22 cellular contexts compared by ENCODE assay signal in genomic region chr17:29630630-29631193, GRCh38. TPM values are rescaled to one million over a fixed set of nuclear protein-coding genes. Genes with fewer than 3 reads are reported as not detected.
DNase-seq lines count a peak whose midpoint lies in the region; ATAC-seq, FAIRE-seq and TF ChIP-seq lines count a peak whose summit lies in the region.
"Had no signal": no experiment of that assay in that cellular context is flagged by ENCODE, and none has a peak within 500 bp of the region (broad histone marks: within the 10 kb centered on the region; RNA-seq: fewer than 3 reads in every experiment).

No MANE protein-coding gene starts in this region.

- H3K9me3 ChIP-seq in A549 = no peaks in the 10 kb centered on the region
- no peaks in the 10 kb centered on the region for H3K9me3 ChIP-seq in psoas muscle
- H3K9me3 ChIP-seq: BLaER1 treated with 17β-estradiol and CSF1 and Interleukin-3, amounts not matched to agents 10 nM and 100 nM had no signal

- TF ChIP-seq POLR2A in A549 (IDR thresholded peaks at IDR 0.05; ENCODE audit: low read length) = no peak

- H3K27ac Mint-ChIP-seq in activated CD8-positive, alpha-beta T cell treated with anti-CD3 and anti-CD28 coated beads for 36 hours = peak overlapping the region; percentile 58
- no peak overlapping the region for H3K27ac Mint-ChIP-seq in activated CD8-positive, alpha-beta T cell treated with anti-CD3 and anti-CD28 coated beads, Interleukin-2, amount 10 ng/mL, durations not matched to agents 7 days and 5 days
- peak overlapping the region; percentile 44 for H3K27ac Mint-ChIP-seq in activated naive CD8-positive, alpha-beta T cell treated with anti-CD3 and anti-CD28 coated beads, Interleukin-2, amount 50 U/mL, for 24 hours

- TF ChIP-seq CTCF in activated CD8-positive, alpha-beta T cell treated with anti-CD3 and anti-CD28 coated beads for 36 hours (IDR thresholded peaks at IDR 0.05) = no peak
- no peak for TF ChIP-seq CTCF in A549 (IDR thresholded peaks at IDR 0.05)
- no peak for TF ChIP-seq CTCF in psoas muscle (IDR thresholded peaks at IDR 0.05)

- H3K4me1 Mint-ChIP-seq in activated CD8-positive, alpha-beta T cell treated with anti-CD3 and anti-CD28 coated beads for 36 hours (ENCODE audit: low read depth) = peaks cover 40% of the 10 kb centered on the region
- peaks cover 38% of the 10 kb centered on the region for H3K4me1 Mint-ChIP-seq in activated CD8-positive, alpha-beta T cell treated with anti-CD3 and anti-CD28 coated beads, Interleukin-2, amount 10 ng/mL, durations not matched to agents 7 days and 5 days (ENCODE audit: low read depth)
- peaks cover 38% of the 10 kb centered on the region for H3K4me1 Mint-ChIP-seq in activated naive CD8-positive, alpha-beta T cell treated with anti-CD3 and anti-CD28 coated beads, Interleukin-2, amount 50 U/mL, for 24 hours

- H3K4me3 Mint-ChIP-seq in activated CD8-positive, alpha-beta T cell treated with anti-CD3 and anti-CD28 coated beads for 36 hours = no peak overlapping the region
- no peak overlapping the region for H3K4me3 Mint-ChIP-seq in activated CD8-positive, alpha-beta T cell treated with anti-CD3 and anti-CD28 coated beads, Interleukin-2, amount 10 ng/mL, durations not matched to agents 7 days and 5 days
- H3K4me3 Mint-ChIP-seq in activated naive CD8-positive, alpha-beta T cell treated with anti-CD3 and anti-CD28 coated beads, Interleukin-2, amount 50 U/mL, for 24 hours = no peak overlapping the region

- H3K27me3 Mint-ChIP-seq in activated CD8-positive, alpha-beta T cell treated with anti-CD3 and anti-CD28 coated beads for 36 hours = no peaks in the 10 kb centered on the region
- H3K27me3 Mint-ChIP-seq in activated CD8-positive, alpha-beta T cell treated with anti-CD3 and anti-CD28 coated beads, Interleukin-2, amount 10 ng/mL, durations not matched to agents 7 days and 5 days (ENCODE audit: low read depth) = no peaks in the 10 kb centered on the region
- H3K27me3 Mint-ChIP-seq in activated naive CD8-positive, alpha-beta T cell treated with anti-CD3 and anti-CD28 coated beads, Interleukin-2, amount 50 U/mL, for 24 hours = no peaks in the 10 kb centered on the region

- no peaks in the 10 kb centered on the region for H3K27me3 ChIP-seq in psoas muscle (ENCODE audit: insufficient read depth in 3 of 3, low read length in 2 of 3)
- H3K27me3 ChIP-seq: BLaER1 treated with 17β-estradiol and CSF1 and Interleukin-3, amounts not matched to agents 10 nM and 100 nM had no signal

- ATAC-seq in activated CD8-positive, alpha-beta T cell treated with anti-CD3 and anti-CD28 coated beads for 36 hours = no peak
- ATAC-seq in activated CD8-positive, alpha-beta T cell treated with anti-CD3 and anti-CD28 coated beads, Interleukin-2, amount 10 ng/mL, durations not matched to agents 7 days and 5 days = no peak
- no peak for ATAC-seq in A549
- ATAC-seq in activated naive CD8-positive, alpha-beta T cell treated with anti-CD3 and anti-CD28 coated beads, Interleukin-2, amount 50 U/mL, for 24 hours = no peak
- ATAC-seq in psoas muscle = peak in 1 of 4 donors; percentile 13
- no peak for ATAC-seq in GM18520 (IDR thresholded peaks at IDR 0.05; ENCODE audit: unreplicated experiment)
- ATAC-seq in HG03439 (IDR thresholded peaks at IDR 0.05; ENCODE audit: unreplicated experiment) = no peak
- ATAC-seq: GM12878 had no signal

- POLR2A ChIA-PET in activated CD8-positive, alpha-beta T cell treated with anti-CD3 and anti-CD28 coated beads for 36 hours (lab: Charles Lee) = no interaction called here
- POLR2A ChIA-PET in activated CD8-positive, alpha-beta T cell treated with anti-CD3 and anti-CD28 coated beads, Interleukin-2, amount 10 ng/mL, durations not matched to agents 7 days and 5 days (lab: Charles Lee) = no interaction called here
- POLR2A ChIA-PET in A549 (lab: Yijun Ruan, JAX) = no interaction called here

- H3K4me1 ChIP-seq in A549 (no peaks in the 10 kb centered on the region), psoas muscle (peaks cover 62% of the 10 kb centered on the region)

- CTCF ChIA-PET in activated CD8-positive, alpha-beta T cell treated with anti-CD3 and anti-CD28 coated beads for 36 hours (lab: Charles Lee) = interaction anchor here (1.9 kb wide), 1 partner anchor 9 kb away, joined by 5 read pairs; no protein-coding TSS in a partner anchor
- CTCF ChIA-PET in activated CD8-positive, alpha-beta T cell treated with anti-CD3 and anti-CD28 coated beads, Interleukin-2, amount 10 ng/mL, durations not matched to agents 7 days and 5 days (lab: Charles Lee) = no interaction called here
- CTCF ChIA-PET in A549 (lab: Yijun Ruan, JAX) = interaction anchor here (2.5 kb wide), 1 partner anchor 13 kb away, joined by 14 read pairs; no protein-coding TSS in a partner anchor

- no peak for TF ChIP-seq RAD21 in A549 (conservative IDR thresholded peaks at IDR 0.05 in 1 of 2, IDR thresholded peaks at IDR 0.05 in 1 of 2)

- intact Hi-C loops in activated CD8-positive, alpha-beta T cell treated with anti-CD3 and anti-CD28 coated beads for 36 hours (cut with micrococcal nuclease) = no loop called here
- intact Hi-C loops in psoas muscle (cut with DNase I) = loop anchor here in 1 of 2 donors (5.0 to 10.0 kb wide), 2 partner anchors 147 to 294 kb away; no protein-coding TSS in a partner anchor

- DNase-seq in activated CD8-positive, alpha-beta T cell treated with anti-CD3 and anti-CD28 coated beads for 36 hours = no peak
- DNase-seq in activated CD8-positive, alpha-beta T cell treated with anti-CD3 and anti-CD28 coated beads, Interleukin-2, amount 10 ng/mL, durations not matched to agents 7 days and 5 days = no peak
- DNase-seq in A549 (ENCODE audit: low read depth in 1 of 2, low spot score in 1 of 2) (no peak), psoas muscle (no peak), dermis blood vessel endothelial cell (no peak)
- DNase-seq in activated naive CD8-positive, alpha-beta T cell treated with anti-CD3 and anti-CD28 coated beads, Interleukin-2, amount 50 U/mL, for 24 hours = no peak
- DNase-seq: 8988T, DND-41, GDM1, GOT3, KBM-7, MV-4-11, NCI-H1417 treated with DMSO at 0.1 percent for 48 hours, NCI-H1930, NCI-H2171, NCI-H446 treated with DMSO at 0.1 percent for 48 hours, NCI-H748 treated with DMSO at 0.1 percent for 48 hours, OCI-M1 had no signal

- H3K27ac ChIP-seq in A549 (no peak overlapping the region), psoas muscle (peak overlapping the region; percentile 52)
- H3K27ac ChIP-seq: BLaER1 treated with 17β-estradiol and CSF1 and Interleukin-3, amounts not matched to agents 10 nM and 100 nM had no signal

- H3K4me3 ChIP-seq in A549 = no peak overlapping the region
- no peak overlapping the region for H3K4me3 ChIP-seq in psoas muscle
- H3K4me3 ChIP-seq: BLaER1 treated with 17β-estradiol and CSF1 and Interleukin-3, amounts not matched to agents 10 nM and 100 nM; GM12878 had no signal

- H3K36me3 Mint-ChIP-seq in activated CD8-positive, alpha-beta T cell treated with anti-CD3 and anti-CD28 coated beads for 36 hours (ENCODE audit: low read depth) = peaks cover 23% of the 10 kb centered on the region
- H3K36me3 Mint-ChIP-seq in activated CD8-positive, alpha-beta T cell treated with anti-CD3 and anti-CD28 coated beads, Interleukin-2, amount 10 ng/mL, durations not matched to agents 7 days and 5 days (ENCODE audit: low read depth) = peaks cover 76% of the 10 kb centered on the region
- H3K36me3 Mint-ChIP-seq in activated naive CD8-positive, alpha-beta T cell treated with anti-CD3 and anti-CD28 coated beads, Interleukin-2, amount 50 U/mL, for 24 hours (ENCODE audit: low read depth) = peaks cover 24% of the 10 kb centered on the region

- no peak for FAIRE-seq in A549 (lab: Jason Lieb, UNC)
- FAIRE-seq: GM12878 had no signal

- H3K4me2 ChIP-seq in A549 = no peak overlapping the region
- H3K4me2 ChIP-seq: BLaER1 treated with 17β-estradiol and CSF1 and Interleukin-3, amounts not matched to agents 10 nM and 100 nM had no signal

- TF ChIP-seq EP300 in A549 (IDR thresholded peaks at IDR 0.05) = no peak

- WGBS in A549 (ENCODE audit: missing lambda C conversion rate) = 84% methylated on average over 6 of the region's 6 CpGs
- 42 to 71% (median 54%) methylated on average over 6 of the region's 6 CpGs for whole genome bisulfite sequencing in psoas muscle, 3 donors

- H3K36me3 ChIP-seq in psoas muscle (ENCODE audit: insufficient read depth in 1 of 2, low read depth in 1 of 2) = peaks cover 11 to 78% of the 10 kb centered on the region in 2 donors

- H3K9me3 Mint-ChIP-seq in activated CD8-positive, alpha-beta T cell treated with anti-CD3 and anti-CD28 coated beads for 36 hours = no peaks in the 10 kb centered on the region
- H3K9me3 Mint-ChIP-seq in activated CD8-positive, alpha-beta T cell treated with anti-CD3 and anti-CD28 coated beads, Interleukin-2, amount 10 ng/mL, durations not matched to agents 7 days and 5 days (ENCODE audit: insufficient read depth) = no peaks in the 10 kb centered on the region
- no peaks in the 10 kb centered on the region for H3K9me3 Mint-ChIP-seq in activated naive CD8-positive, alpha-beta T cell treated with anti-CD3 and anti-CD28 coated beads, Interleukin-2, amount 50 U/mL, for 24 hours

RNA-seq across cellular contexts. Expression of gene CORO6, which starts 8.0 kb away (rescaled TPM):
- 10 to 100 TPM; 11.6 to 13.0 TPM for total RNA-seq in activated CD8-positive, alpha-beta T cell treated with anti-CD3 and anti-CD28 coated beads for 36 hours
- total RNA-seq in activated CD8-positive, alpha-beta T cell treated with anti-CD3 and anti-CD28 coated beads, Interleukin-2, amount 10 ng/mL, durations not matched to agents 7 days and 5 days = 1 to 10 TPM; 6.2 to 6.3 TPM
- polyA plus RNA-seq in A549 (2011; rRNA removed) (5.0 and 6.1 TPM in 2 replicates), A549 (2017; fragmentation: RNase III; extraction: RNeasy Plus Mini Kit Qiagen cat#74134 plus additional on column Dnase treatment) (7.9 to 10.9 TPM (median 10.1 TPM) in 3 replicates), psoas muscle (100 to 1,000 TPM; 182 to 495 (median 236) TPM)
- 9.2 and 10.4 TPM in 2 replicates for polyA plus RNA-seq in A549 (2012; cell fraction: cytosol; rRNA removed)
- polyA plus RNA-seq in A549 (2012; cell fraction: nucleus; rRNA removed) = 132 and 139 TPM in 2 replicates
- 11.6 and 12.8 TPM in 2 replicates for polyA minus RNA-seq in A549 (2011; rRNA and poly(A)+ RNA removed)
- total RNA-seq in psoas muscle (100 to 1,000 TPM; 478 to 710 (median 557) TPM), dermis blood vessel endothelial cell (1.6 and 3.9 TPM in 2 replicates)

RNA-seq across cellular contexts. Expression of gene ANKRD13B, which starts 37.8 kb away (rescaled TPM):
- 10 to 100 TPM; 22.8 to 22.9 TPM for total RNA-seq in activated CD8-positive, alpha-beta T cell treated with anti-CD3 and anti-CD28 coated beads for 36 hours
- total RNA-seq in activated CD8-positive, alpha-beta T cell treated with anti-CD3 and anti-CD28 coated beads, Interleukin-2, amount 10 ng/mL, durations not matched to agents 7 days and 5 days = 10 to 100 TPM; 11.2 to 12.5 TPM
- 4.0 and 4.5 TPM in 2 replicates for polyA plus RNA-seq in A549 (2011; rRNA removed)
- 16.3 and 21.8 TPM in 2 replicates for polyA plus RNA-seq in A549 (2012; cell fraction: cytosol; rRNA removed)
- polyA plus RNA-seq in A549 (2012; cell fraction: nucleus; rRNA removed) = 84.1 and 142 TPM in 2 replicates
- polyA plus RNA-seq in A549 (2017; fragmentation: RNase III; extraction: RNeasy Plus Mini Kit Qiagen cat#74134 plus additional on column Dnase treatment) = 15.3 to 17.8 TPM (median 16.4 TPM) in 3 replicates
- polyA minus RNA-seq in A549 (2011; rRNA and poly(A)+ RNA removed) = 9.2 and 10.1 TPM in 2 replicates
- 10 to 100 TPM in 1 of 4 donors, 1 to 10 TPM in 3; 6.4 to 14.8 (median 6.8) TPM for total RNA-seq in psoas muscle
- 10 to 100 TPM in 1 of 3 donors, 1 to 10 TPM in 2; 5.4 to 10.7 (median 9.7) TPM for polyA plus RNA-seq in psoas muscle
- 7.7 and 13.9 TPM in 2 replicates for total RNA-seq in dermis blood vessel endothelial cell

RNA-seq across cellular contexts. Expression of gene GIT1, which starts 41.3 kb away (rescaled TPM):
- 10 to 100 TPM; 54.8 to 59.3 TPM for total RNA-seq in activated CD8-positive, alpha-beta T cell treated with anti-CD3 and anti-CD28 coated beads for 36 hours
- 10 to 100 TPM; 72.7 to 75.1 TPM for total RNA-seq in activated CD8-positive, alpha-beta T cell treated with anti-CD3 and anti-CD28 coated beads, Interleukin-2, amount 10 ng/mL, durations not matched to agents 7 days and 5 days
- polyA plus RNA-seq in A549 (2011; rRNA removed) (53.0 and 56.8 TPM in 2 replicates), A549 (2017; fragmentation: RNase III; extraction: RNeasy Plus Mini Kit Qiagen cat#74134 plus additional on column Dnase treatment) (45.2 to 47.8 TPM (median 45.3 TPM) in 3 replicates), psoas muscle (10 to 100 TPM; 24.3 to 46.0 (median 35.2) TPM)
- 73.4 and 97.2 TPM in 2 replicates for polyA plus RNA-seq in A549 (2012; cell fraction: cytosol; rRNA removed)
- polyA plus RNA-seq in A549 (2012; cell fraction: nucleus; rRNA removed) = 121 and 187 TPM in 2 replicates
- 104 and 105 TPM in 2 replicates for polyA minus RNA-seq in A549 (2011; rRNA and poly(A)+ RNA removed)
- total RNA-seq in psoas muscle (10 to 100 TPM; 26.4 to 39.4 (median 31.5) TPM), dermis blood vessel endothelial cell (40.7 and 87.2 TPM in 2 replicates)

Comparison
In these comparisons a context has a peak if more than half of its experiments do, and no peak if none do; other contexts are left out.
1. RNA of gene CORO6, which starts 8.0 kb away (total RNA-seq): 478 to 710 TPM in psoas muscle; 11.6 to 13.0 TPM in activated CD8-positive, alpha-beta T cell treated with anti-CD3 and anti-CD28 coated beads for 36 hours, 6.2 to 6.3 TPM in activated CD8-positive, alpha-beta T cell treated with anti-CD3 and anti-CD28 coated beads, Interleukin-2, amount 10 ng/mL, durations not matched to agents 7 days and 5 days and 1.6 to 3.9 TPM in dermis blood vessel endothelial cell; every median in the first group is over 10 times any median in the second.